Comparison of ENCODE assay signal across 18 cellular contexts in genomic region chr5:166625210-166625865, GRCh38.
DNase-seq lines count a peak whose midpoint lies in the region; ATAC-seq and TF ChIP-seq lines count a peak whose summit lies in the region.
"Had no signal": no experiment of that assay in that cellular context is flagged by ENCODE, and none has a peak within 500 bp of the region (broad histone marks: within the 10 kb centered on the region; RNA-seq: fewer than 3 reads in every experiment).

No MANE protein-coding gene starts in this region.

- H3K27ac ChIP-seq in GM23338 (ENCODE audit: low read depth) (peak overlapping the region; percentile 56; the same call in 1 of the 2 replicates), iPS-18a (ENCODE audit: low read length) (peak overlapping the region; percentile 17), RWPE1 (no peak overlapping the region)
- H3K27ac ChIP-seq: esophagus squamous epithelium, heart left ventricle, psoas muscle, spleen had no signal

- H3K9me3 ChIP-seq in iPS-18a (ENCODE audit: control insufficient read depth, low read depth, low read length) = no peaks in the 10 kb centered on the region
- H3K9me3 ChIP-seq: esophagus squamous epithelium, psoas muscle had no signal

- H3K27ac Mint-ChIP-seq in GM23338 = peak overlapping the region; percentile 4
- H3K27ac Mint-ChIP-seq: activated T-helper 2 cell treated with anti-CD3 and anti-CD28 coated beads, Interferon-gamma antibody, Interleukin-2, Interleukin-4, amounts not matched to agents 10 μg/mL and 5 μg/mL and 100 μg/mL, durations not matched to agents 14 hours and 24 hours and 36 hours; natural killer cell treated with Interleukin-12 subunit alpha and Interleukin-12 subunit beta and Interleukin-15 and Interleukin-18, amount 100 ng/mL, for 72 hours had no signal

- peak; percentile 46 for DNase-seq in GM23338 (ENCODE audit: low spot score)
- DNase-seq in amniotic epithelial cell (ENCODE audit: low read depth) = peak; percentile 97
- DNase-seq in omental fat pad (ENCODE audit: low spot score) = no peak
- DNase-seq in KG1 (lab: John Stamatoyannopoulos, UW) = no peak
- no peak for DNase-seq in globus pallidus (ENCODE audit: low spot score)
- DNase-seq in RWPE1 (ENCODE audit: low spot score) = no peak
- DNase-seq in NCI-H2196 (lab: John Stamatoyannopoulos, UW; ENCODE audit: unreplicated experiment) = no peak
- DNase-seq: ACHN; activated CD4-positive, alpha-beta T cell treated with anti-CD3 and anti-CD28 coated beads for 48 hours; esophagus squamous epithelium; heart left ventricle; NCI-H187 treated with DMSO at 0.1 percent for 48 hours; NCI-H446 treated with DMSO at 0.1 percent for 48 hours; psoas muscle; spleen had no signal

- H3K36me3 ChIP-seq in GM23338 (ENCODE audit: insufficient read depth) = no peaks in the 10 kb centered on the region
- no peaks in the 10 kb centered on the region for H3K36me3 ChIP-seq in iPS-18a (ENCODE audit: control insufficient read depth, low read depth, low read length)
- H3K36me3 ChIP-seq: esophagus squamous epithelium, heart left ventricle, spleen had no signal

- H3K9ac ChIP-seq in iPS-18a (ENCODE audit: low read length) = no peak overlapping the region

- H3K27me3 Mint-ChIP-seq in GM23338 (ENCODE audit: insufficient read depth, low read depth, poor library complexity) = no peaks in the 10 kb centered on the region
- H3K27me3 Mint-ChIP-seq: natural killer cell treated with Interleukin-12 subunit alpha and Interleukin-12 subunit beta and Interleukin-15 and Interleukin-18, amount 100 ng/mL, for 72 hours had no signal

- peaks cover 18% of the 10 kb centered on the region for H3K4me1 Mint-ChIP-seq in GM23338

- H3K4me2 ChIP-seq in GM23338 = peak overlapping the region; percentile 8; the same call in 1 of the 2 replicates

- peaks cover 2% of the 10 kb centered on the region; the same call in 2 of the 3 replicates for H3K9me3 Mint-ChIP-seq in GM23338

- CTCF ChIA-PET in RWPE1 (lab: Yijun Ruan, JAX) = no interaction called here

- H2AFZ ChIP-seq in GM23338 = no peak overlapping the region; the same call in 1 of the 2 replicates

- no peaks in the 10 kb centered on the region for H4K20me1 ChIP-seq in GM23338 (replicated peaks; ENCODE audit: insufficient read depth)

- no peak for TF ChIP-seq CTCF in GM23338 (conservative IDR thresholded peaks at IDR 0.05; ENCODE audit: low read depth in 2 of 2)
- no peak for TF ChIP-seq CTCF in omental fat pad (IDR thresholded peaks at IDR 0.05)
- TF ChIP-seq CTCF in RWPE1 (conservative IDR thresholded peaks at IDR 0.05; ENCODE audit: low read depth) = no peak

- H3K9me2 ChIP-seq in GM23338 (ENCODE audit: insufficient read depth) = no peaks in the 10 kb centered on the region

- no peaks in the 10 kb centered on the region for H3K79me2 ChIP-seq in GM23338 (replicated peaks; ENCODE audit: insufficient read depth)

- H3K4me1 ChIP-seq in GM23338 (ENCODE audit: insufficient read depth) (peaks cover 16% of the 10 kb centered on the region), iPS-18a (ENCODE audit: control insufficient read depth, low read depth, low read length) (peaks cover 19% of the 10 kb centered on the region)
- H3K4me1 ChIP-seq: esophagus squamous epithelium, heart left ventricle, psoas muscle, spleen had no signal

- no peaks in the 10 kb centered on the region for H3F3A ChIP-seq in GM23338 (replicated peaks; ENCODE audit: low read depth)

- no peak overlapping the region for H3K4me3 Mint-ChIP-seq in GM23338
- H3K4me3 Mint-ChIP-seq: natural killer cell treated with Interleukin-12 subunit alpha and Interleukin-12 subunit beta and Interleukin-15 and Interleukin-18, amount 100 ng/mL, for 72 hours had no signal

- H3K4me3 ChIP-seq in GM23338 = no peak overlapping the region
- no peak overlapping the region for H3K4me3 ChIP-seq in iPS-18a (ENCODE audit: low read length)
- H3K4me3 ChIP-seq: esophagus squamous epithelium, heart left ventricle, psoas muscle, spleen had no signal

- POLR2A ChIA-PET in RWPE1 (lab: Yijun Ruan, JAX; ENCODE audit: low non-redundant PET) = no interaction called here

- no peaks in the 10 kb centered on the region for H3K27me3 ChIP-seq in GM23338 (ENCODE audit: insufficient read depth)
- H3K27me3 ChIP-seq in iPS-18a (ENCODE audit: control insufficient read depth, insufficient read depth, low read length) = no peaks in the 10 kb centered on the region
- H3K27me3 ChIP-seq: esophagus squamous epithelium, heart left ventricle, spleen had no signal

- ATAC-seq in GM23338 = peak; percentile 40; the same call in 1 of the 3 replicates
- peak; percentile 83 for ATAC-seq in omental fat pad (ENCODE audit: low FRiP score)
- ATAC-seq: heart left ventricle; natural killer cell treated with Interleukin-12 subunit alpha and Interleukin-12 subunit beta and Interleukin-15 and Interleukin-18, amount 100 ng/mL, for 72 hours; psoas muscle had no signal

- peaks cover 7% of the 10 kb centered on the region; the same call in 1 of the 3 replicates for H3K36me3 Mint-ChIP-seq in GM23338 (ENCODE audit: low read depth)
- H3K36me3 Mint-ChIP-seq: natural killer cell treated with Interleukin-12 subunit alpha and Interleukin-12 subunit beta and Interleukin-15 and Interleukin-18, amount 100 ng/mL, for 72 hours had no signal

TF ChIP-seq in GM23338, 12 proteins besides CTCF, POLR2A, EP300 and RAD21:
- TF ChIP-seq STAT1 (IDR thresholded peaks at IDR 0.05; ENCODE audit: unreplicated experiment) = no peak

Comparison
In these comparisons a context has a peak if more than half of its experiments do, and no peak if none do; other contexts are left out.
1. DNase-seq: peak in GM23338 (single experiment) and amniotic epithelial cell (single experiment); none in omental fat pad (single experiment), KG1 (single experiment), globus pallidus (single experiment), RWPE1 (single experiment) and NCI-H2196 (single experiment).